In the genomic region with DNA sequence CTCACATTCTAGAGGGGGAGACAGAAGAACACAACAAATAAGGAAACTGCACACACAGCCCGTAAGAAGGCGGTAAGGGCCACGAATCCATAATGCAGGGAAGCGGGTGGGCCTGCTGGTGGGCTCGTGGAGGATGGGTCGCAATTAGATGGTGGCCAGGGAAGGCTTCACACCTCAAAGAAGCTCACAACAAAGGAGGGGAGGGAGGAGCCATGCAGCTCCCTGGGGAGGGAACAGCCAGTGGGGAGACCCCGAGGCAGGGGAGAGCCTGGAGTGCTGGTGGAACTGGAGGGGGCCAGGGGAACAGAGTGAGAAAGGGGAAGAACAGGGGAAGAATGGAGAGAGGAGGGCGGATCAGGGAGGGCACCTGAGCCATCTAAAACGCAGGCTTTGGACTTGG, we compare ENCODE assay signal across 16 cellular contexts. TPM values are rescaled to one million over a fixed set of nuclear protein-coding genes. Genes with fewer than 3 reads are reported as not detected.
A peak's percentile ranks its signal among the peaks of the same experiment; 100 is the strongest.
DNase-seq lines count a peak whose midpoint lies in the region; ATAC-seq, FAIRE-seq and TF ChIP-seq lines count a peak whose summit lies in the region.
"Had no signal": no experiment of that assay in that cellular context is flagged by ENCODE, and none has a peak within 500 bp of the region (broad histone marks: within the 10 kb centered on the region; RNA-seq: fewer than 3 reads in every experiment).

No MANE protein-coding gene starts in this region.

- H3K9ac ChIP-seq in keratinocyte (ENCODE audit: control insufficient read depth, extremely low read depth, insufficient read depth, low read length): peak overlapping the region; percentile 66

- no peak overlapping the region for H2AFZ ChIP-seq in GM23338
- no peak overlapping the region for H2AFZ ChIP-seq in keratinocyte (ENCODE audit: control insufficient read depth, low read length)

- no peaks in the 10 kb centered on the region for H3K36me3 ChIP-seq in GM23338 (ENCODE audit: insufficient read depth)
- peaks cover 2 to 3% of the 10 kb centered on the region in 2 experiments for H3K36me3 ChIP-seq in keratinocyte (ENCODE audit: control insufficient read depth in 2 of 2, extremely low read depth in 1 of 2, insufficient read depth in 2 of 2, low read length in 2 of 2)
- H3K36me3 ChIP-seq in spleen: no peaks in the 10 kb centered on the region

- no peaks in the 10 kb centered on the region for H3K9me3 ChIP-seq in keratinocyte (ENCODE audit: control insufficient read depth, low read depth, low read length)
- no peaks in the 10 kb centered on the region for H3K9me3 ChIP-seq in spleen

- H3K27ac ChIP-seq in GM23338 (ENCODE audit: low read depth) (0 out of 2 replicates have a peak overlapping the region, but pooled peaks have one; percentile 14), adipose tissue (ENCODE audit: low read depth, low read length) (peak overlapping the region; percentile 6), keratinocyte (ENCODE audit: control insufficient read depth, insufficient read depth, low read length) (peak overlapping the region; percentile 80), spleen (peak overlapping the region in 1 of 8 donors; percentile 76)

- H4K20me1 ChIP-seq in GM23338 (replicated peaks; ENCODE audit: insufficient read depth) (peaks cover 3% of the 10 kb centered on the region), keratinocyte (ENCODE audit: control insufficient read depth, extremely low read depth, insufficient read depth, low read length) (no peaks in the 10 kb centered on the region)

- peaks cover 5% of the 10 kb centered on the region for H3K27me3 Mint-ChIP-seq in GM23338 (ENCODE audit: insufficient read depth, low read depth, poor library complexity)

- H3K36me3 Mint-ChIP-seq in GM23338 (ENCODE audit: low read depth): peaks cover 3% of the 10 kb centered on the region; the same call in 1 of the 3 replicates
- H3K36me3 Mint-ChIP-seq in stimulated activated effector memory CD8-positive, alpha-beta T cell treated with anti-CD3 and anti-CD28 coated beads, Interleukin-12 subunit alpha, Interleukin-12 subunit beta, amount 100 ng/mL, for 72 hours: no peaks in the 10 kb centered on the region

- no peak for TF ChIP-seq CTCF in GM23338 (conservative IDR thresholded peaks at IDR 0.05; ENCODE audit: low read depth in 2 of 2)
- TF ChIP-seq CTCF in keratinocyte (optimal IDR thresholded peaks at IDR 0.05 in 1 of 3, IDR thresholded peaks at IDR 0.05 in 1 of 3, conservative IDR thresholded peaks at IDR 0.05 in 1 of 3; ENCODE audit: extremely low read depth in 1 of 3, insufficient read depth in 2 of 3, low read length in 3 of 3): no peak
- no peak for TF ChIP-seq CTCF in spleen (IDR thresholded peaks at IDR 0.05 in 8 of 11, conservative IDR thresholded peaks at IDR 0.05 in 3 of 11)

- H3K27me3 ChIP-seq in GM23338 (ENCODE audit: insufficient read depth) (no peaks in the 10 kb centered on the region), keratinocyte (ENCODE audit: control insufficient read depth, extremely low read depth, insufficient read depth, low read length) (no peaks in the 10 kb centered on the region), spleen (replicated peaks in 1 of 7) (no peaks in the 10 kb centered on the region)

- no peaks in the 10 kb centered on the region for H3K9me2 ChIP-seq in GM23338 (ENCODE audit: insufficient read depth)

- dilution Hi-C loops in keratinocyte (cut with MboI; ENCODE audit: extremely low pct_ligation_motif_present, low sequenced_read_pairs): no loop called here

- no peaks in the 10 kb centered on the region for H3K9me3 Mint-ChIP-seq in GM23338
- H3K9me3 Mint-ChIP-seq in stimulated activated effector memory CD8-positive, alpha-beta T cell treated with anti-CD3 and anti-CD28 coated beads, Interleukin-12 subunit alpha, Interleukin-12 subunit beta, amount 100 ng/mL, for 72 hours: no peaks in the 10 kb centered on the region
- H3K9me3 Mint-ChIP-seq: T-helper 1 cell treated with Interleukin-12 subunit alpha and Interleukin-12 subunit beta and Interleukin-4 antibody, amounts not matched to agents 30 μg/mL and 1 μg/mL, for 36 hours had no signal

- H3K4me1 ChIP-seq in GM23338 (ENCODE audit: insufficient read depth): no peaks in the 10 kb centered on the region; the same call in 1 of the 2 replicates
- peaks cover 52% of the 10 kb centered on the region for H3K4me1 ChIP-seq in keratinocyte (ENCODE audit: control insufficient read depth, extremely low read depth, insufficient read depth, low read length)
- peaks cover 0 to 64% (median 23%) of the 10 kb centered on the region in 6 donors for H3K4me1 ChIP-seq in spleen

- H3K27ac Mint-ChIP-seq in GM23338: peak overlapping the region; percentile 19; the same call in 1 of the 2 replicates
- no peak overlapping the region for H3K27ac Mint-ChIP-seq in stimulated activated effector memory CD8-positive, alpha-beta T cell treated with anti-CD3 and anti-CD28 coated beads, Interleukin-12 subunit alpha, Interleukin-12 subunit beta, amount 100 ng/mL, for 72 hours
- H3K27ac Mint-ChIP-seq: T-helper 1 cell treated with Interleukin-12 subunit alpha and Interleukin-12 subunit beta and Interleukin-4 antibody, amounts not matched to agents 30 μg/mL and 1 μg/mL, for 36 hours had no signal

- ATAC-seq in GM23338 (no peak), HG03565 (IDR thresholded peaks at IDR 0.05; ENCODE audit: unreplicated experiment) (no peak)
- no peak for ATAC-seq in stimulated activated effector memory CD8-positive, alpha-beta T cell treated with anti-CD3 and anti-CD28 coated beads, Interleukin-12 subunit alpha, Interleukin-12 subunit beta, amount 100 ng/mL, for 72 hours

- intact Hi-C loops in spleen (cut with DNase I; ENCODE audit: low total_unique reads): no loop called here

- 76 to 83% (median 80%) methylated on average over 8 to 9 of the region's 9 CpGs for WGBS in adipose tissue, 3 donors
- 76 to 86% (median 81%) methylated on average over 9 of the region's 9 CpGs for WGBS in spleen, 5 donors

- no peak overlapping the region for H3K4me3 ChIP-seq in GM23338
- H3K4me3 ChIP-seq in keratinocyte (ENCODE audit: control insufficient read depth in 2 of 3, extremely low read depth in 1 of 3, insufficient read depth in 2 of 3, low read depth in 1 of 3, low read length in 3 of 3): peak overlapping the region in 2 of 3 experiments; percentile 32 to 36
- H3K4me3 ChIP-seq in spleen: no peak overlapping the region

- DNase-seq in GM23338 (ENCODE audit: low spot score) (no peak), keratinocyte (ENCODE audit: low read depth, low spot score) (no peak), spleen (peak; percentile 30), NCI-H2029 treated with DMSO at 0.1 percent for 48 hours (lab: John Stamatoyannopoulos, UW) (no peak)
- no peak for DNase-seq in stimulated activated effector memory CD8-positive, alpha-beta T cell treated with anti-CD3 and anti-CD28 coated beads, Interleukin-12 subunit alpha, Interleukin-12 subunit beta, amount 100 ng/mL, for 72 hours (ENCODE audit: low spot score in 2 of 2)
- no peak for DNase-seq in effector CD4-positive, alpha-beta T cell
- DNase-seq: amniotic stem cell; EL; foreskin melanocyte; MM.1S; NCI-H187; stimulated activated naive CD4-positive, alpha-beta T cell treated with Interleukin-2 at 50 U/mL for 16 hours had no signal

- H3K4me3 Mint-ChIP-seq in GM23338: no peak overlapping the region
- no peak overlapping the region for H3K4me3 Mint-ChIP-seq in stimulated activated effector memory CD8-positive, alpha-beta T cell treated with anti-CD3 and anti-CD28 coated beads, Interleukin-12 subunit alpha, Interleukin-12 subunit beta, amount 100 ng/mL, for 72 hours
- H3K4me3 Mint-ChIP-seq: T-helper 1 cell treated with Interleukin-12 subunit alpha and Interleukin-12 subunit beta and Interleukin-4 antibody, amounts not matched to agents 30 μg/mL and 1 μg/mL, for 36 hours had no signal

- H3K4me2 ChIP-seq in GM23338: no peak overlapping the region
- H3K4me2 ChIP-seq in keratinocyte (ENCODE audit: control insufficient read depth, extremely low read depth, insufficient read depth, low read depth, low read length): peak overlapping the region; percentile 78

- no peak for FAIRE-seq in keratinocyte (lab: Jason Lieb, UNC)
- FAIRE-seq: urothelium cell line had no signal

- peaks cover 6% of the 10 kb centered on the region for H3K9me1 ChIP-seq in keratinocyte (ENCODE audit: control insufficient read depth, extremely low read depth, insufficient read depth, low read length)

- H3K4me1 Mint-ChIP-seq in GM23338: peaks cover 17% of the 10 kb centered on the region; the same call in 2 of the 3 replicates
- peaks cover 20% of the 10 kb centered on the region for H3K4me1 Mint-ChIP-seq in stimulated activated effector memory CD8-positive, alpha-beta T cell treated with anti-CD3 and anti-CD28 coated beads, Interleukin-12 subunit alpha, Interleukin-12 subunit beta, amount 100 ng/mL, for 72 hours

- H3K79me2 ChIP-seq in GM23338 (replicated peaks; ENCODE audit: insufficient read depth): peaks cover 46% of the 10 kb centered on the region
- peaks cover 84% of the 10 kb centered on the region for H3K79me2 ChIP-seq in keratinocyte (ENCODE audit: control insufficient read depth, insufficient read depth, low read length)

- no peak for TF ChIP-seq POLR2A in spleen (IDR thresholded peaks at IDR 0.05)

- no peaks in the 10 kb centered on the region for H3F3A ChIP-seq in GM23338 (replicated peaks; ENCODE audit: low read depth)

TF ChIP-seq in GM23338, 12 proteins besides CTCF, POLR2A, EP300 and RAD21 (continues in another document):
- TF ChIP-seq EZH2phosphoT487 (IDR thresholded peaks at IDR 0.05; ENCODE audit: unreplicated experiment) (no peak), CREB1 (CRISPR knock-in tag; IDR thresholded peaks at IDR 0.05; ENCODE audit: low read depth) (no peak)

RNA-seq across cellular contexts. Expression of gene SRC, which starts 13.4 kb away (rescaled TPM):
- total RNA-seq in GM23338 (2014; rRNA removed; shearing (Covaris generic)): 25.9 and 34.6 TPM in 2 replicates
- polyA plus RNA-seq in GM23338 (2016; fragmentation: Nextera tagmentation; extraction: Ambion mirVana): 7.1 and 8.0 TPM in 2 replicates
- polyA plus RNA-seq in adipose tissue: 10 to 100 TPM; 13.5 to 25.7 (median 13.6) TPM
- polyA plus RNA-seq in keratinocyte: 22.8 to 32.3 TPM (median 30.9 TPM) in 3 replicates
- 10.3 TPM for polyA plus RNA-seq in keratinocyte (2011; ENCODE audit: low read depth)
- 22.0 and 26.2 TPM in 2 replicates for polyA plus RNA-seq in keratinocyte (2011; cell fraction: cytosol; rRNA removed)
- polyA plus RNA-seq in keratinocyte (2011; cell fraction: nucleus; rRNA removed): 65.3 and 76.3 TPM in 2 replicates
- polyA plus RNA-seq in keratinocyte (2012; ENCODE audit: low replicate concordance): 16.5 and 28.7 TPM in 2 replicates
- 47.7 to 113 TPM (median 52.6 TPM) in 3 replicates for polyA minus RNA-seq in keratinocyte
- polyA minus RNA-seq in keratinocyte (2011; cell fraction: cytosol; rRNA and poly(A)+ RNA removed): 31.1 TPM
- polyA minus RNA-seq in keratinocyte (2011; cell fraction: nucleus; rRNA and poly(A)+ RNA removed): 39.2 and 42.9 TPM in 2 replicates
- total RNA-seq in spleen: 10 to 100 TPM; 27.3 to 68.0 (median 36.1) TPM
- polyA plus RNA-seq in spleen: 10 to 100 TPM in 2 of 3 donors, 1 to 10 TPM in 1; 7.0 to 28.7 (median 10.1) TPM

Comparison
In these comparisons a context has a peak if more than half of its experiments do, and no peak if none do; other contexts are left out.
1. H3K4me3 ChIP-seq: peak in keratinocyte (2 of 3); none in GM23338 (single experiment) and spleen (0 of 8).